In genomic region chr11:16605971-16606783, GRCh38 we compare ENCODE assay signal across 1 cellular context.
TF ChIP-seq lines count a peak whose summit lies in the region.

No MANE protein-coding gene starts in this region.

TF ChIP-seq in K562, 482 proteins besides CTCF, POLR2A, EP300 and RAD21 (continued from another document and continues in another):
- TF ChIP-seq GTF2F1 (IDR thresholded peaks at IDR 0.05; ENCODE audit: low read depth, low read length): no peak
- 0 out of 2 replicates have a peak, but pooled peaks have one; percentile 25 for TF ChIP-seq TRIM28 (IDR thresholded peaks at IDR 0.05)
- TF ChIP-seq TAF1 (IDR thresholded peaks at IDR 0.05; ENCODE audit: control insufficient read depth, extremely low read depth, insufficient read depth, low read length, severe bottlenecking): peak; percentile 59
- no peak for TF ChIP-seq MECOM (CRISPR knock-in tag; IDR thresholded peaks at IDR 0.05)
- 0 out of 4 replicates have a peak, but pooled peaks of 1 of the 2 experiments have one; percentile 23 for TF ChIP-seq ZMIZ1 (IDR thresholded peaks at IDR 0.05; ENCODE audit: low read depth in 2 of 2, low read length in 2 of 2)
- peak; percentile 12; the same call in 1 of the 2 replicates for TF ChIP-seq TEAD4 (IDR thresholded peaks at IDR 0.05; ENCODE audit: low read length)
- TF ChIP-seq TEAD4 (CRISPR knock-in tag; IDR thresholded peaks at IDR 0.05; ENCODE audit: borderline replicate concordance): no peak
- no peak for TF ChIP-seq ZNF3 (CRISPR knock-in tag; IDR thresholded peaks at IDR 0.05)
- peak; percentile 49 for TF ChIP-seq SMARCA4 (IDR thresholded peaks at IDR 0.05)
- TF ChIP-seq ZBTB33 (CRISPR knock-in tag; IDR thresholded peaks at IDR 0.05): 0 out of 2 replicates have a peak, but pooled peaks have one; percentile 12
- peak in 1 of 2 experiments; percentile 59; a peak in 1 of 4 replicates for TF ChIP-seq MLLT1 (IDR thresholded peaks at IDR 0.05)
- peak; percentile 36 for TF ChIP-seq ATF3 (IDR thresholded peaks at IDR 0.05)
- no peak for TF ChIP-seq ATF3 (CRISPR knock-in tag; conservative IDR thresholded peaks at IDR 0.05)
- no peak for TF ChIP-seq WHSC1 (IDR thresholded peaks at IDR 0.05; ENCODE audit: low read length)
- no peak for TF ChIP-seq ZNF609 (CRISPR knock-in tag; IDR thresholded peaks at IDR 0.05; ENCODE audit: borderline replicate concordance)
- no peak for TF ChIP-seq ZBTB7A (IDR thresholded peaks at IDR 0.05; ENCODE audit: borderline replicate concordance, control insufficient read depth, low read depth, low read length)
- peak in 1 of 2 experiments; percentile 63 for TF ChIP-seq E2F6 (IDR thresholded peaks at IDR 0.05; ENCODE audit: borderline replicate concordance in 1 of 2, extremely low read depth in 1 of 2, insufficient read depth in 1 of 2, insufficient read length in 1 of 2, low read depth in 1 of 2, low read length in 1 of 2, poor library complexity in 1 of 2, severe bottlenecking in 1 of 2)
- no peak for TF ChIP-seq ZNF134 (CRISPR knock-in tag; conservative IDR thresholded peaks at IDR 0.05)
- TF ChIP-seq UBTF (IDR thresholded peaks at IDR 0.05; ENCODE audit: borderline replicate concordance in 1 of 2, low read depth in 2 of 2, low read length in 2 of 2): peak; percentile 60 to 79; a peak in 2 of 4 replicates
- TF ChIP-seq SOX6 (IDR thresholded peaks at IDR 0.05): peak; percentile 46
- TF ChIP-seq THAP12 (CRISPR knock-in tag; IDR thresholded peaks at IDR 0.05): no peak
- peak; percentile 69 for TF ChIP-seq DEAF1 (CRISPR knock-in tag; IDR thresholded peaks at IDR 0.05)
- 0 out of 2 replicates have a peak, but pooled peaks have one; percentile 35 for TF ChIP-seq ZNF197 (CRISPR knock-in tag; IDR thresholded peaks at IDR 0.05; ENCODE audit: low read depth)
- no peak for TF ChIP-seq THRA (IDR thresholded peaks at IDR 0.05)
- TF ChIP-seq ZNF263 (CRISPR knock-in tag; IDR thresholded peaks at IDR 0.05; ENCODE audit: borderline replicate concordance): peak; percentile 72; the same call in 1 of the 2 replicates
- TF ChIP-seq ADNP (tag; IDR thresholded peaks at IDR 0.05): no peak
- 0 out of 2 replicates have a peak, but pooled peaks have one; percentile 7 for TF ChIP-seq NR2C1 (IDR thresholded peaks at IDR 0.05)
- TF ChIP-seq NR2C1 (tag; IDR thresholded peaks at IDR 0.05): no peak
- TF ChIP-seq NR0B1 (IDR thresholded peaks at IDR 0.05; ENCODE audit: partially characterized antibody): no peak
- no peak for TF ChIP-seq SMAD3 (CRISPR knock-in tag; conservative IDR thresholded peaks at IDR 0.05)
